8 cellular contexts compared by ENCODE assay signal in the genomic region with DNA sequence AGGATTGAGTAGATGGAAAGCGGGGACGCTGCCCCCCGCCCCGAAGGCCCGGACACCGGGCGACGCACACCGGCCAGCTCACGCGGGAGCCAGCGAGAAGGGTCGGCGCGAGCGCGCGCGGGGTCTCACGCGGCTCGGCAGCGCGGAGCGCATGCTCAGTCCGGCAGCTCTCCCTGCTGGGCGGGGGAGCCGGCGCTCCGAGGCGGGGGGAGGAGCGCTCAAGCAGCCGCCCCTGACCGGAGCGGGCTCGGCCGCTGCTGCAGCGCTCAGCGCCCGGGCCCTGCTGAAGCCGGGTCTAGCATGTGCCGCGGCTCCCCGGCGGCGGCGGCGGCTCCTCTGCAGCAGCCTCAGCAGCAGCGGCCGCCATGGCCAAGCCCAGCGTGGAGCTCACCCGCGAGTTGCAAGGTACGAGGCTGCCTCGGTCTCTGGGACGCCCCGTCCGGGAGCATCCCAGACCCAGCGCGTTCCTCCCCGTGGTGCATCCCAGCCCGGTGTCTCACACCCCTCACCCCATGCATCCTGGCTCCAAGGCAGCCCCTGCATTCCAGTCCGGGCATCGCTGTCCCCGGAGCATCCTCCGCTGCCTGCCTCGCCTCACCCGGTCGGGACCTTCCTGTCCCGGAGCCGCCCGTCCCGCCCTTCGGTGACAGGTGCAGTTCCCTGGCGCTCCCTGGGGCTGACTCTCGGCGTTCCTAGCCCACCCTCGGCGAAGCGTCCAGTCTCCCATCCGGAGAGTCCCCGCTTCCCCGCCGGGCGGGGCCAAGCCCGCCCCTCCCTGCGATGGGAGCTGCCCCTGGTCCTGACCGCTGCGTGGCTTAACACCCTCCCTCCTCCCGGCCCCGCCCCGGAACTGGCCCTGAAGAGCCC. TPM values are rescaled to one million over a fixed set of nuclear protein-coding genes. Genes with fewer than 3 reads are reported as not detected.
DNase-seq lines count a peak whose midpoint lies in the region; ATAC-seq and TF ChIP-seq lines count a peak whose summit lies in the region.

A gene with protein sequence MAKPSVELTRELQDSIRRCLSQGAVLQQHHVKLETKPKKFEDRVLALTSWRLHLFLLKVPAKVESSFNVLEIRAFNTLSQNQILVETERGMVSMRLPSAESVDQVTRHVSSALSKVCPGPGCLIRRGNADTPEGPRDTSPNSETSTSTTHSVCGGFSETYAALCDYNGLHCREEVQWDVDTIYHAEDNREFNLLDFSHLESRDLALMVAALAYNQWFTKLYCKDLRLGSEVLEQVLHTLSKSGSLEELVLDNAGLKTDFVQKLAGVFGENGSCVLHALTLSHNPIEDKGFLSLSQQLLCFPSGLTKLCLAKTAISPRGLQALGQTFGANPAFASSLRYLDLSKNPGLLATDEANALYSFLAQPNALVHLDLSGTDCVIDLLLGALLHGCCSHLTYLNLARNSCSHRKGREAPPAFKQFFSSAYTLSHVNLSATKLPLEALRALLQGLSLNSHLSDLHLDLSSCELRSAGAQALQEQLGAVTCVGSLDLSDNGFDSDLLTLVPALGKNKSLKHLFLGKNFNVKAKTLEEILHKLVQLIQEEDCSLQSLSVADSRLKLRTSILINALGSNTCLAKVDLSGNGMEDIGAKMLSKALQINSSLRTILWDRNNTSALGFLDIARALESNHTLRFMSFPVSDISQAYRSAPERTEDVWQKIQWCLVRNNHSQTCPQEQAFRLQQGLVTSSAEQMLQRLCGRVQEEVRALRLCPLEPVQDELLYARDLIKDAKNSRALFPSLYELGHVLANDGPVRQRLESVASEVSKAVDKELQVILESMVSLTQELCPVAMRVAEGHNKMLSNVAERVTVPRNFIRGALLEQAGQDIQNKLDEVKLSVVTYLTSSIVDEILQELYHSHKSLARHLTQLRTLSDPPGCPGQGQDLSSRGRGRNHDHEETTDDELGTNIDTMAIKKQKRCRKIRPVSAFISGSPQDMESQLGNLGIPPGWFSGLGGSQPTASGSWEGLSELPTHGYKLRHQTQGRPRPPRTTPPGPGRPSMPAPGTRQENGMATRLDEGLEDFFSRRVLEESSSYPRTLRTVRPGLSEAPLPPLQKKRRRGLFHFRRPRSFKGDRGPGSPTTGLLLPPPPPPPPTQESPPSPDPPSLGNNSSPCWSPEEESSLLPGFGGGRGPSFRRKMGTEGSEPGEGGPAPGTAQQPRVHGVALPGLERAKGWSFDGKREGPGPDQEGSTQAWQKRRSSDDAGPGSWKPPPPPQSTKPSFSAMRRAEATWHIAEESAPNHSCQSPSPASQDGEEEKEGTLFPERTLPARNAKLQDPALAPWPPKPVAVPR (N-terminal part only) (plus strand): TSS at position 221 of the 867 bp plus-strand sequence. CDS start 145 bp downstream, at position 366.

- peak; percentile 40 for DNase-seq in NK-92 treated with Interleukin-12 subunit alpha and Interleukin-12 subunit beta, amount 100 ng/mL, for 24 hours (lab: John Stamatoyannopoulos, UW)
- DNase-seq in NK-92 (lab: John Stamatoyannopoulos, UW; ENCODE audit: unreplicated experiment) (no peak), NCI-H2107 treated with DMSO at 0.1 percent for 48 hours (lab: John Stamatoyannopoulos, UW; ENCODE audit: unreplicated experiment) (peak; percentile 23), activated B cell treated with CpG ODN at 0.5 μM for 24 hours (peak; percentile 69), chondrocyte (ENCODE audit: low spot score) (no peak), kidney tubule cell (ENCODE audit: low spot score) (peak; percentile 54)
- peak; percentile 39 to 59 for DNase-seq in stimulated activated CD4-positive, alpha-beta T cell treated with anti-CD3 and anti-CD28 coated beads, Interleukin-1b, Interleukin-23, amount 100 ng/mL, for 4 hours (ENCODE audit: low read depth in 2 of 2)

- H3K27ac Mint-ChIP-seq in activated B cell treated with CpG ODN at 0.5 μM for 24 hours: peak within 1 kb of the TSS; percentile 71
- no peak within 1 kb of the TSS for H3K27ac Mint-ChIP-seq in chondrocyte (ENCODE audit: unreplicated experiment)

- H3K9me3 Mint-ChIP-seq in activated B cell treated with CpG ODN at 0.5 μM for 24 hours: no peaks in the 10 kb centered on the region
- no peaks in the 10 kb centered on the region for H3K9me3 Mint-ChIP-seq in chondrocyte (ENCODE audit: low read depth)

- peaks cover 6% of the 10 kb centered on the region for H3K27me3 Mint-ChIP-seq in activated B cell treated with CpG ODN at 0.5 μM for 24 hours
- H3K27me3 Mint-ChIP-seq in chondrocyte (ENCODE audit: low read depth): peaks cover 39% of the 10 kb centered on the region

- ATAC-seq in HG02870 (IDR thresholded peaks at IDR 0.05; ENCODE audit: unreplicated experiment) (peak; percentile 56), activated B cell treated with CpG ODN at 0.5 μM for 24 hours (ENCODE audit: low read depth) (peak; percentile 86)

- TF ChIP-seq CTCF in activated B cell treated with CpG ODN at 0.5 μM for 24 hours (IDR thresholded peaks at IDR 0.05) (no peak), chondrocyte (IDR thresholded peaks at IDR 0.05) (no peak)

- peak within 1 kb of the TSS; percentile 82 for H3K4me3 Mint-ChIP-seq in activated B cell treated with CpG ODN at 0.5 μM for 24 hours
- H3K4me3 Mint-ChIP-seq in chondrocyte (ENCODE audit: unreplicated experiment): peak within 1 kb of the TSS; percentile 70

- CTCF ChIA-PET in activated B cell treated with CpG ODN at 0.5 μM for 24 hours (lab: Charles Lee): interaction anchor here (0.7 to 1.5 kb wide), 6 partner anchors 29 to 422 kb away, joined by 3 to 8 read pairs (median 4); a partner anchor contains a TSS

- H3K36me3 Mint-ChIP-seq in activated B cell treated with CpG ODN at 0.5 μM for 24 hours (ENCODE audit: low read depth) (no peaks in the 10 kb centered on the region), chondrocyte (ENCODE audit: low read depth) (no peaks in the 10 kb centered on the region)

- intact Hi-C loops in activated B cell treated with CpG ODN at 0.5 μM for 24 hours (cut with micrococcal nuclease): loop anchor here (1.0 to 2.0 kb wide), 3 partner anchors 15 to 247 kb away; a partner anchor contains a TSS

- POLR2A ChIA-PET in activated B cell treated with CpG ODN at 0.5 μM for 24 hours (lab: Charles Lee): interaction anchor here (0.7 to 1.8 kb wide), 9 partner anchors 24 to 164 kb away, joined by 3 to 14 read pairs (median 4); a partner anchor contains a TSS

- H3K4me1 Mint-ChIP-seq in activated B cell treated with CpG ODN at 0.5 μM for 24 hours (peaks cover 34% of the 10 kb centered on the region), chondrocyte (ENCODE audit: low read depth) (peaks cover 12% of the 10 kb centered on the region)

RNA-seq across cellular contexts. Expression of the gene that starts here (rescaled TPM):
- total RNA-seq in activated B cell treated with CpG ODN at 0.5 μM for 24 hours: 3.5 and 3.9 TPM in 2 replicates
- 0.34 to 0.60 TPM (median 0.54 TPM) in 3 replicates for total RNA-seq in chondrocyte

Comparison
In these comparisons a context has a peak if more than half of its experiments do, and no peak if none do; other contexts are left out.
1. DNase-seq: peak in NK-92 treated with Interleukin-12 subunit alpha and Interleukin-12 subunit beta, amount 100 ng/mL, for 24 hours (single experiment), NCI-H2107 treated with DMSO at 0.1 percent for 48 hours (single experiment), activated B cell treated with CpG ODN at 0.5 μM for 24 hours (single experiment), kidney tubule cell (single experiment) and stimulated activated CD4-positive, alpha-beta T cell treated with anti-CD3 and anti-CD28 coated beads, Interleukin-1b, Interleukin-23, amount 100 ng/mL, for 4 hours (2 of 2); none in NK-92 (single experiment) and chondrocyte (single experiment).